In genomic region chr5:76582252-76583162, GRCh38 we compare ENCODE assay signal across 9 cellular contexts. TPM values are rescaled to one million over a fixed set of nuclear protein-coding genes. Genes with fewer than 3 reads are reported as not detected.
A peak's percentile ranks its signal among the peaks of the same experiment; 100 is the strongest.
DNase-seq lines count a peak whose midpoint lies in the region; ATAC-seq, FAIRE-seq and TF ChIP-seq lines count a peak whose summit lies in the region.
"Had no signal": no experiment of that assay in that cellular context is flagged by ENCODE, and none has a peak within 500 bp of the region (broad histone marks: within the 10 kb centered on the region; RNA-seq: fewer than 3 reads in every experiment).

No MANE protein-coding gene starts in this region.

- TF ChIP-seq POLR2A in H54 (IDR thresholded peaks at IDR 0.05; ENCODE audit: low read depth, low read length): no peak

- H3K36me3 ChIP-seq in colonic mucosa (no peaks in the 10 kb centered on the region), ascending aorta (no peaks in the 10 kb centered on the region)

- no peaks in the 10 kb centered on the region for H3K27me3 ChIP-seq in colonic mucosa
- H3K27me3 ChIP-seq in ascending aorta: no peaks in the 10 kb centered on the region

- H3K9me3 ChIP-seq in colonic mucosa (no peaks in the 10 kb centered on the region), ascending aorta (no peaks in the 10 kb centered on the region)

- FAIRE-seq in H54 (lab: Jason Lieb, UNC): no peak

- in situ Hi-C loops in GM13977 (cut with MboI; ENCODE audit: low pct_unique_long_range_greater_than_20kb, low sequenced_read_pairs, unreplicated experiment): no loop called here

- intact Hi-C loops in colonic mucosa (cut with DNase I): no loop called here
- intact Hi-C loops in ascending aorta (cut with DNase I): no loop called here

- peak overlapping the region in 1 of 2 donors; percentile 35 for H3K9ac ChIP-seq in colonic mucosa (ENCODE audit: low read depth in 2 of 2, low read length in 2 of 2)

- H3K27ac ChIP-seq in colonic mucosa (peak overlapping the region; percentile 31), ascending aorta (no peak overlapping the region)
- H3K27ac ChIP-seq: HL-60 had no signal

- no peak for TF ChIP-seq CTCF in GM13977 (IDR thresholded peaks at IDR 0.05; ENCODE audit: extremely low read depth, insufficient read depth, missing control alignments)
- TF ChIP-seq CTCF in colonic mucosa (IDR thresholded peaks at IDR 0.05): no peak
- TF ChIP-seq CTCF in ascending aorta (IDR thresholded peaks at IDR 0.05): no peak

- DNase-seq in GM13977 (ENCODE audit: low spot score) (peak; percentile 32), LHCN-M2 (ENCODE audit: low read depth) (peak; percentile 26), colonic mucosa (no peak), ascending aorta (ENCODE audit: low spot score in 2 of 2) (no peak), H54 (ENCODE audit: insufficient read length, low spot score) (no peak)
- no peak for DNase-seq in effector CD8-positive, alpha-beta T cell (lab: John Stamatoyannopoulos, UW)

- H3K4me3 ChIP-seq in colonic mucosa (no peak overlapping the region), ascending aorta (no peak overlapping the region)

- ATAC-seq in GM21529 (IDR thresholded peaks at IDR 0.05; ENCODE audit: unreplicated experiment) (peak; percentile 96), HG03521 (IDR thresholded peaks at IDR 0.05; ENCODE audit: unreplicated experiment) (no peak)

- peaks cover 5% of the 10 kb centered on the region for H3K4me1 ChIP-seq in colonic mucosa
- H3K4me1 ChIP-seq in ascending aorta: no peaks in the 10 kb centered on the region

RNA-seq across cellular contexts. Expression of gene F2RL2, which starts 40.7 kb away (rescaled TPM):
- total RNA-seq in LHCN-M2 (2014; rRNA removed) (0.52 and 0.71 TPM in 2 replicates), colonic mucosa (1 to 10 TPM in 1 of 2 donors, under 1 TPM in 1; 0.10 to 1.4 TPM), ascending aorta (not detected)
- polyA plus RNA-seq in LHCN-M2 (2012): 1.6 TPM

Comparison
In these comparisons a context has a peak if more than half of its experiments do, and no peak if none do; other contexts are left out.
1. DNase-seq: peak in GM13977 (single experiment) and LHCN-M2 (single experiment); none in colonic mucosa (single experiment), ascending aorta (0 of 2), effector CD8-positive, alpha-beta T cell (single experiment) and H54 (single experiment).